In genomic region chr14:59321184-59321952, GRCh38 we compare ENCODE assay signal across 9 cellular contexts.
DNase-seq lines count a peak whose midpoint lies in the region; ATAC-seq and TF ChIP-seq lines count a peak whose summit lies in the region.
"Had no signal": no experiment of that assay in that cellular context is flagged by ENCODE, and none has a peak within 500 bp of the region (broad histone marks: within the 10 kb centered on the region; RNA-seq: fewer than 3 reads in every experiment).

No MANE protein-coding gene starts in this region.

- no peaks in the 10 kb centered on the region for H3K9me2 ChIP-seq in PC-3 (replicated peaks; ENCODE audit: low read length)

- no peaks in the 10 kb centered on the region for H4K20me1 ChIP-seq in PC-3 (ENCODE audit: low read length)

- peaks cover 18% of the 10 kb centered on the region for H3K4me1 ChIP-seq in PC-3 (ENCODE audit: insufficient read depth, low read length)
- peaks cover 6 to 58% (median 25%) of the 10 kb centered on the region in 3 donors for H3K4me1 ChIP-seq in esophagus squamous epithelium

- 49 to 56% methylated on average over 3 of the region's 3 CpGs for WGBS in esophagus squamous epithelium, 2 donors

- intact Hi-C loops in PC-3 (cut with micrococcal nuclease) (loop anchor here (2.0 kb wide), 2 partner anchors 41 to 101 kb away; no protein-coding TSS in a partner anchor), esophagus squamous epithelium (cut with DNase I) (no loop called here)

- H2AFZ ChIP-seq in PC-3 (ENCODE audit: low read length): no peak overlapping the region

- no peaks in the 10 kb centered on the region for H3K79me2 ChIP-seq in PC-3 (ENCODE audit: low read length)

- no peaks in the 10 kb centered on the region for H3F3A ChIP-seq in PC-3 (ENCODE audit: low read length, unreplicated experiment)

- H3K4me2 ChIP-seq in PC-3 (ENCODE audit: low read length): peak overlapping the region; percentile 24

- no peak for TF ChIP-seq POLR2A in esophagus squamous epithelium (IDR thresholded peaks at IDR 0.05)

- CTCF ChIA-PET in PC-3 (lab: Charles Lee): interaction anchor here (0.6 to 1.1 kb wide), 2 partner anchors 108 to 185 kb away, joined by 3 to 5 read pairs; no protein-coding TSS in a partner anchor

- H3K27me3 ChIP-seq in PC-3 (ENCODE audit: low read length) (no peaks in the 10 kb centered on the region), esophagus squamous epithelium (no peaks in the 10 kb centered on the region)

- H3K27ac ChIP-seq in PC-3 (ENCODE audit: low read length): peak overlapping the region; percentile 1
- peak overlapping the region; percentile 14 to 78 (median 60) for H3K27ac ChIP-seq in esophagus squamous epithelium

- no TSS peak for BruUV-seq in PC-3 (replicated peaks; lab: Mats Ljungman, UMichigan)

- peak; percentile 96 for ATAC-seq in PC-3
- no peak for ATAC-seq in HG02759 (IDR thresholded peaks at IDR 0.05; ENCODE audit: unreplicated experiment)
- ATAC-seq in GM21529 (IDR thresholded peaks at IDR 0.05; ENCODE audit: unreplicated experiment): no peak

- TF ChIP-seq CTCF in AG10803 (conservative IDR thresholded peaks at IDR 0.05; ENCODE audit: low read length): no peak
- no peak for TF ChIP-seq CTCF in PC-3 (conservative IDR thresholded peaks at IDR 0.05; ENCODE audit: low read depth, low read length)
- no peak for TF ChIP-seq CTCF in esophagus squamous epithelium (IDR thresholded peaks at IDR 0.05)

- DNase-seq in AG10803 (ENCODE audit: low read depth) (peak; percentile 70), PC-3 (peak; percentile 99), esophagus squamous epithelium (lab: John Stamatoyannopoulos, UW) (no peak), myocyte (ENCODE audit: low read depth) (peak; percentile 47), NCI-H2081 treated with DMSO at 0.1 percent for 48 hours (lab: John Stamatoyannopoulos, UW) (no peak)
- no peak for DNase-seq in activated CD8-positive, alpha-beta memory T cell treated with anti-CD3 and anti-CD28 coated beads, Interleukin-2, amount 50 U/mL, for 4 hours
- DNase-seq: COR-L47 had no signal

- H3K4me3 ChIP-seq in AG10803 (ENCODE audit: low read length) (no peak overlapping the region), PC-3 (ENCODE audit: low read length) (no peak overlapping the region), esophagus squamous epithelium (peak overlapping the region in 1 of 4 donors; percentile 7)

- POLR2A ChIA-PET in PC-3 (lab: Charles Lee; ENCODE audit: unreplicated experiment): interaction anchor here (0.6 to 0.9 kb wide), 2 partner anchors 9 to 163 kb away, joined by 3 to 4 read pairs; partner anchors contain the start of genes JKAMP and L3HYPDH

- H3K9me3 ChIP-seq in PC-3 (ENCODE audit: low read length): no peaks in the 10 kb centered on the region
- no peaks in the 10 kb centered on the region for H3K9me3 ChIP-seq in esophagus squamous epithelium

- H3K9ac ChIP-seq in PC-3 (ENCODE audit: low read length): no peak overlapping the region

- H3K36me3 ChIP-seq in PC-3 (ENCODE audit: low read depth, low read length): no peaks in the 10 kb centered on the region
- H3K36me3 ChIP-seq in esophagus squamous epithelium: peaks cover 0 to 31% (median 0%) of the 10 kb centered on the region in 3 donors

Comparison
In these comparisons a context has a peak if more than half of its experiments do, and no peak if none do; other contexts are left out.
1. DNase-seq: peak in AG10803 (single experiment), PC-3 (single experiment) and myocyte (single experiment); none in esophagus squamous epithelium (single experiment), activated CD8-positive, alpha-beta memory T cell treated with anti-CD3 and anti-CD28 coated beads, Interleukin-2, amount 50 U/mL, for 4 hours (single experiment) and NCI-H2081 treated with DMSO at 0.1 percent for 48 hours (single experiment).